In genomic region chr9:133884907-133885744, GRCh38 we compare ENCODE assay signal across 18 cellular contexts.
DNase-seq lines count a peak whose midpoint lies in the region; ATAC-seq and TF ChIP-seq lines count a peak whose summit lies in the region.
"Had no signal": no experiment of that assay in that cellular context is flagged by ENCODE, and none has a peak within 500 bp of the region (broad histone marks: within the 10 kb centered on the region; RNA-seq: fewer than 3 reads in every experiment).

No MANE protein-coding gene starts in this region.

- intact Hi-C loops in upper lobe of right lung (cut with DNase I), result no loop called here

- peaks cover 78% of the 10 kb centered on the region for H3K79me2 ChIP-seq in neural progenitor cell (ENCODE audit: low read depth)

- ATAC-seq in activated naive CD8-positive, alpha-beta T cell treated with anti-CD3 and anti-CD28 coated beads, Interleukin-2, amount 50 U/mL, for 24 hours, result no peak
- ATAC-seq in GM18517 (IDR thresholded peaks at IDR 0.05; ENCODE audit: unreplicated experiment), result no peak
- ATAC-seq in upper lobe of right lung, result no peak
- ATAC-seq: GM23338 had no signal

- H3K27ac ChIP-seq in BLaER1 (no peak overlapping the region), VCaP (peak overlapping the region; percentile 95), neural progenitor cell (no peak overlapping the region), upper lobe of right lung (no peak overlapping the region)

- H3K4me3 ChIP-seq in BLaER1 (no peak overlapping the region), neural progenitor cell (no peak overlapping the region), upper lobe of right lung (no peak overlapping the region)
- H3K4me3 ChIP-seq: GM23338, MG63 had no signal

- no peaks in the 10 kb centered on the region for H3K36me3 Mint-ChIP-seq in glutamatergic neuron (ENCODE audit: unreplicated experiment)
- H3K36me3 Mint-ChIP-seq in neural progenitor cell, result peaks cover 2% of the 10 kb centered on the region
- H3K36me3 Mint-ChIP-seq in activated naive CD8-positive, alpha-beta T cell treated with anti-CD3 and anti-CD28 coated beads, Interleukin-2, amount 50 U/mL, for 24 hours (ENCODE audit: low read depth), result no peaks in the 10 kb centered on the region

- TF ChIP-seq CTCF in VCaP (conservative IDR thresholded peaks at IDR 0.05), result no peak
- no peak for TF ChIP-seq CTCF in glutamatergic neuron (IDR thresholded peaks at IDR 0.05; ENCODE audit: partially characterized antibody, unreplicated experiment)
- TF ChIP-seq CTCF in neural progenitor cell (IDR thresholded peaks at IDR 0.05), result no peak
- TF ChIP-seq CTCF in upper lobe of right lung (IDR thresholded peaks at IDR 0.05), result no peak

- peaks cover 70% of the 10 kb centered on the region for H3K4me1 Mint-ChIP-seq in glutamatergic neuron (ENCODE audit: low read depth, unreplicated experiment)
- peaks cover 77% of the 10 kb centered on the region for H3K4me1 Mint-ChIP-seq in neural progenitor cell
- no peaks in the 10 kb centered on the region for H3K4me1 Mint-ChIP-seq in activated naive CD8-positive, alpha-beta T cell treated with anti-CD3 and anti-CD28 coated beads, Interleukin-2, amount 50 U/mL, for 24 hours

- peaks cover 66% of the 10 kb centered on the region for H3K9me3 Mint-ChIP-seq in glutamatergic neuron (ENCODE audit: unreplicated experiment)
- no peaks in the 10 kb centered on the region for H3K9me3 Mint-ChIP-seq in neural progenitor cell
- H3K9me3 Mint-ChIP-seq in activated naive CD8-positive, alpha-beta T cell treated with anti-CD3 and anti-CD28 coated beads, Interleukin-2, amount 50 U/mL, for 24 hours, result no peaks in the 10 kb centered on the region
- H3K9me3 Mint-ChIP-seq: GM23338 had no signal

- peak overlapping the region; percentile 87 for H3K27ac Mint-ChIP-seq in glutamatergic neuron (ENCODE audit: unreplicated experiment)
- peak overlapping the region; percentile 83 for H3K27ac Mint-ChIP-seq in neural progenitor cell
- H3K27ac Mint-ChIP-seq in activated naive CD8-positive, alpha-beta T cell treated with anti-CD3 and anti-CD28 coated beads, Interleukin-2, amount 50 U/mL, for 24 hours, result no peak overlapping the region

- H3K9ac ChIP-seq in BLaER1, result no peak overlapping the region
- H3K9ac ChIP-seq in neural progenitor cell, result no peak overlapping the region

- peaks cover 14% of the 10 kb centered on the region for H3F3A ChIP-seq in neural progenitor cell (ENCODE audit: low read depth)

- H3K27me3 Mint-ChIP-seq in glutamatergic neuron (ENCODE audit: unreplicated experiment) (peaks cover 43% of the 10 kb centered on the region), neural progenitor cell (ENCODE audit: insufficient read depth, low read depth) (peaks cover 2% of the 10 kb centered on the region)
- H3K27me3 Mint-ChIP-seq in activated naive CD8-positive, alpha-beta T cell treated with anti-CD3 and anti-CD28 coated beads, Interleukin-2, amount 50 U/mL, for 24 hours, result no peaks in the 10 kb centered on the region

- H3K36me3 ChIP-seq in BLaER1 (no peaks in the 10 kb centered on the region; the same call in none of the 2 replicates), neural progenitor cell (no peaks in the 10 kb centered on the region), upper lobe of right lung (no peaks in the 10 kb centered on the region)
- H3K36me3 ChIP-seq: MG63 had no signal

- H3K4me1 ChIP-seq in BLaER1 (peaks cover 82% of the 10 kb centered on the region), neural progenitor cell (peaks cover 49% of the 10 kb centered on the region), upper lobe of right lung (no peaks in the 10 kb centered on the region)

- no peak overlapping the region for H2AFZ ChIP-seq in neural progenitor cell (replicated peaks)
- H2AFZ ChIP-seq: GM23338 had no signal

- DNase-seq in glutamatergic neuron (no peak), neural progenitor cell (ENCODE audit: low spot score) (no peak), upper lobe of right lung (no peak), A172 (ENCODE audit: low spot score) (no peak)
- DNase-seq in activated naive CD8-positive, alpha-beta T cell treated with anti-CD3 and anti-CD28 coated beads, Interleukin-2, amount 50 U/mL, for 24 hours, result no peak
- DNase-seq: 8988T; DMS79 treated with DMSO at 0.1 percent for 48 hours; GDM1; MG63; NCI-H1930; NK-92 treated with Interleukin-12 subunit alpha and Interleukin-12 subunit beta, amount 100 ng/mL, for 24 hours; OCI-M1; RPMI8226 had no signal

- H3K4me2 ChIP-seq in BLaER1, result peak overlapping the region; percentile 90
- no peak overlapping the region for H3K4me2 ChIP-seq in neural progenitor cell
- H3K4me2 ChIP-seq: GM23338 had no signal

- no peaks in the 10 kb centered on the region for H3K27me3 ChIP-seq in BLaER1
- no peaks in the 10 kb centered on the region for H3K27me3 ChIP-seq in neural progenitor cell
- H3K27me3 ChIP-seq in upper lobe of right lung, result no peaks in the 10 kb centered on the region
- H3K27me3 ChIP-seq: MG63 had no signal

- H4K20me1 ChIP-seq in BLaER1, result peaks cover 93% of the 10 kb centered on the region
- H4K20me1 ChIP-seq in neural progenitor cell (ENCODE audit: low read depth), result peaks cover 67% of the 10 kb centered on the region

- H3K4me3 Mint-ChIP-seq in glutamatergic neuron (ENCODE audit: unreplicated experiment), result peak overlapping the region; percentile 72
- peak overlapping the region; percentile 21 for H3K4me3 Mint-ChIP-seq in neural progenitor cell
- H3K4me3 Mint-ChIP-seq in activated naive CD8-positive, alpha-beta T cell treated with anti-CD3 and anti-CD28 coated beads, Interleukin-2, amount 50 U/mL, for 24 hours, result no peak overlapping the region
- H3K4me3 Mint-ChIP-seq: CD14-positive monocyte, GM23338 had no signal

- no peaks in the 10 kb centered on the region for H3K9me3 ChIP-seq in BLaER1
- no peaks in the 10 kb centered on the region for H3K9me3 ChIP-seq in neural progenitor cell (ENCODE audit: low read depth)
- H3K9me3 ChIP-seq in upper lobe of right lung, result no peaks in the 10 kb centered on the region
- H3K9me3 ChIP-seq: MG63 had no signal
